ENCODE assay signal across 21 cellular contexts in genomic region chr13:93534181-93534700, GRCh38.
DNase-seq lines count a peak whose midpoint lies in the region; ATAC-seq and TF ChIP-seq lines count a peak whose summit lies in the region.
"Had no signal": no experiment of that assay in that cellular context is flagged by ENCODE, and none has a peak within 500 bp of the region (broad histone marks: within the 10 kb centered on the region; RNA-seq: fewer than 3 reads in every experiment).

No MANE protein-coding gene starts in this region.

- H3K27me3 ChIP-seq in PC-3 (ENCODE audit: low read length) (no peaks in the 10 kb centered on the region), thoracic aorta (replicated peaks; ENCODE audit: insufficient read depth) (no peaks in the 10 kb centered on the region), PC-9 (ENCODE audit: insufficient read depth, low read depth) (no peaks in the 10 kb centered on the region)
- H3K27me3 ChIP-seq: Peyer's patch, SJCRH30 had no signal

- H3K4me1 ChIP-seq in PC-3 (ENCODE audit: insufficient read depth, low read length) (no peaks in the 10 kb centered on the region), thoracic aorta (ENCODE audit: control insufficient read depth in 1 of 2, low read depth in 2 of 2) (peaks cover 4 to 18% of the 10 kb centered on the region in 2 donors), PC-9 (replicated peaks; ENCODE audit: insufficient read depth) (no peaks in the 10 kb centered on the region)
- H3K4me1 ChIP-seq: lower lobe of right lung, Peyer's patch, prostate gland, SJCRH30 had no signal

- H4K20me1 ChIP-seq in PC-3 (ENCODE audit: low read length) (no peaks in the 10 kb centered on the region), PC-9 (ENCODE audit: insufficient read depth) (no peaks in the 10 kb centered on the region)

- H3K79me2 ChIP-seq in PC-3 (ENCODE audit: low read length), result no peaks in the 10 kb centered on the region
- H3K79me2 ChIP-seq in PC-9 (ENCODE audit: low read depth), result no peaks in the 10 kb centered on the region

- intact Hi-C loops in PC-3 (cut with micrococcal nuclease) (no loop called here), PC-9 (cut with micrococcal nuclease; ENCODE audit: unreplicated experiment) (no loop called here)

- H3K4me2 ChIP-seq in PC-3 (ENCODE audit: low read length) (no peak overlapping the region), PC-9 (no peak overlapping the region)

- H3K36me3 ChIP-seq in PC-3 (ENCODE audit: low read depth, low read length) (no peaks in the 10 kb centered on the region), thoracic aorta (no peaks in the 10 kb centered on the region), PC-9 (ENCODE audit: low read depth) (no peaks in the 10 kb centered on the region)
- H3K36me3 ChIP-seq: lower lobe of right lung, Peyer's patch, prostate gland, SJCRH30 had no signal

- H3F3A ChIP-seq in PC-3 (ENCODE audit: low read length, unreplicated experiment), result no peaks in the 10 kb centered on the region
- no peaks in the 10 kb centered on the region for H3F3A ChIP-seq in PC-9 (ENCODE audit: insufficient read depth, low read depth)

- H3K4me3 ChIP-seq in PC-3 (ENCODE audit: low read length) (no peak overlapping the region), thoracic aorta (peak overlapping the region; percentile 34), PC-9 (no peak overlapping the region)
- H3K4me3 ChIP-seq: lower lobe of right lung, Peyer's patch, prostate gland, SJCRH30 had no signal

- no peaks in the 10 kb centered on the region for H3K9me3 ChIP-seq in PC-3 (ENCODE audit: low read length)
- no peaks in the 10 kb centered on the region for H3K9me3 ChIP-seq in thoracic aorta
- no peaks in the 10 kb centered on the region for H3K9me3 ChIP-seq in PC-9 (ENCODE audit: insufficient read depth, low read depth)
- H3K9me3 ChIP-seq: lower lobe of right lung, Peyer's patch, prostate gland, SJCRH30 had no signal

- ATAC-seq in PC-3 (peak; percentile 49), thoracic aorta (ENCODE audit: insufficient number of reproducible peaks, low FRiP score, low read depth) (no peak), GM21619 (IDR thresholded peaks at IDR 0.05; ENCODE audit: unreplicated experiment) (no peak)
- ATAC-seq: activated CD4-positive, alpha-beta T cell treated with anti-CD3 and anti-CD28 coated beads for 36 hours; effector memory CD8-positive, alpha-beta T cell; lower lobe of right lung; T-cell had no signal

- H2AFZ ChIP-seq in PC-3 (ENCODE audit: low read length) (no peak overlapping the region), PC-9 (no peak overlapping the region)

- DNase-seq in NCI-H2171 treated with DMSO at 0.1 percent for 48 hours (lab: John Stamatoyannopoulos, UW) (peak; percentile 32), NCI-H2171 (lab: John Stamatoyannopoulos, UW) (no peak), PC-3 (no peak), inferior parietal cortex (ENCODE audit: extremely low spot score) (peak; percentile 15), thoracic aorta (ENCODE audit: low spot score) (no peak), PC-9 (no peak), DMS 273 (lab: John Stamatoyannopoulos, UW; ENCODE audit: unreplicated experiment) (no peak)
- DNase-seq: 8988T; activated CD4-positive, alpha-beta T cell treated with anti-CD3 and anti-CD28 coated beads for 36 hours; activated effector memory CD4-positive, alpha-beta T cell treated with anti-CD3 and anti-CD28 coated beads, Interleukin-2, amount 50 U/mL, for 16 hours; COR-L47; effector memory CD8-positive, alpha-beta T cell; kidney; lower lobe of right lung; NCI-H1048; NCI-H187; SJCRH30; T-cell had no signal

- H3K9me2 ChIP-seq in PC-3 (replicated peaks; ENCODE audit: low read length), result no peaks in the 10 kb centered on the region
- H3K9me2 ChIP-seq in PC-9 (ENCODE audit: insufficient read depth), result no peaks in the 10 kb centered on the region; the same call in 1 of the 2 replicates

- CTCF ChIA-PET in PC-3 (lab: Charles Lee) (no interaction called here), PC-9 (lab: Charles Lee) (no interaction called here)

- H3K27ac ChIP-seq in PC-3 (ENCODE audit: low read length), result no peak overlapping the region
- peak overlapping the region; percentile 49 to 51 for H3K27ac ChIP-seq in thoracic aorta
- H3K27ac ChIP-seq in PC-9, result no peak overlapping the region
- H3K27ac ChIP-seq: lower lobe of right lung, Peyer's patch, prostate gland, SJCRH30 had no signal

- no TSS peak for BruUV-seq in PC-3 (replicated peaks; lab: Mats Ljungman, UMichigan)
- BruUV-seq in PC-9 (replicated peaks; lab: Mats Ljungman, UMichigan), result no TSS peak

- TF ChIP-seq CTCF in PC-3 (conservative IDR thresholded peaks at IDR 0.05; ENCODE audit: low read depth, low read length), result no peak
- no peak for TF ChIP-seq CTCF in thoracic aorta (IDR thresholded peaks at IDR 0.05)
- TF ChIP-seq CTCF in PC-9 (conservative IDR thresholded peaks at IDR 0.05), result no peak

- no peak overlapping the region for H3K9ac ChIP-seq in PC-3 (ENCODE audit: low read length)

- POLR2A ChIA-PET in PC-3 (lab: Charles Lee; ENCODE audit: unreplicated experiment), result no interaction called here
- POLR2A ChIA-PET in PC-9 (lab: Charles Lee; ENCODE audit: unreplicated experiment), result no interaction called here

Comparison
In these comparisons a context has a peak if more than half of its experiments do, and no peak if none do; other contexts are left out.
1. DNase-seq: peak in NCI-H2171 treated with DMSO at 0.1 percent for 48 hours (single experiment) and inferior parietal cortex (single experiment); none in NCI-H2171 (single experiment), PC-3 (single experiment), thoracic aorta (single experiment), PC-9 (0 of 2) and DMS 273 (single experiment).
2. H3K27ac ChIP-seq: peak in thoracic aorta (2 of 2); none in PC-3 (single experiment) and PC-9 (single experiment).